8 cellular contexts compared by ENCODE assay signal in the genomic region with DNA sequence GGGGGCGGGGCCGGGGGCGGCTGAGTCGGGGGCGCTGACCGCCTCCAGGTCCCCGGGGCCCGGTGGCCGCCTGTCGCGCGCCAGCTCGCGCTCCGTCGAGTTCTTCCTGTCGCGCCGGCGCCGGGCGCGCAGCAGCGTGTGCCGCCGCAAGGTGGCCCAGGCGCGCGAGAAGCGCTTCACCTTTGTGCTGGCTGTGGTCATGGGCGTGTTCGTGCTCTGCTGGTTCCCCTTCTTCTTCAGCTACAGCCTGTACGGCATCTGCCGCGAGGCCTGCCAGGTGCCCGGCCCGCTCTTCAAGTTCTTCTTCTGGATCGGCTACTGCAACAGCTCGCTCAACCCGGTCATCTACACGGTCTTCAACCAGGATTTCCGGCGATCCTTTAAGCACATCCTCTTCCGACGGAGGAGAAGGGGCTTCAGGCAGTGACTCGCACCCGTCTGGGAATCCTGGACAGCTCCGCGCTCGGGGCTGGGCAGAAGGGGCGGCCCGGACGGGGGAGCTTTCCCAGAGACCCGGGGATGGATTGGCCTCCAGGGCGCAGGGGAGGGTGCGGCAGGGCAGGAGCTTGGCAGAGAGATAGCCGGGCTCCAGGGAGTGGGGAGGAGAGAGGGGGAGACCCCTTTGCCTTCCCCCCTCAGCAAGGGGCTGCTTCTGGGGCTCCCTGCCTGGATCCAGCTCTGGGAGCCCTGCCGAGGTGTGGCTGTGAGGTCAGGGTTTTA. TPM values are rescaled to one million over a fixed set of nuclear protein-coding genes. Genes with fewer than 3 reads are reported as not detected.
DNase-seq lines count a peak whose midpoint lies in the region; ATAC-seq, FAIRE-seq and TF ChIP-seq lines count a peak whose summit lies in the region.

No MANE protein-coding gene starts in this region.

- no peak overlapping the region for H3K27ac Mint-ChIP-seq in astrocyte (ENCODE audit: unreplicated experiment)

- TF ChIP-seq POLR2A in sigmoid colon (IDR thresholded peaks at IDR 0.05) = no peak
- no peak for TF ChIP-seq POLR2A in gastrocnemius medialis (IDR thresholded peaks at IDR 0.05)

- H3K36me3 Mint-ChIP-seq in astrocyte (ENCODE audit: low read depth, unreplicated experiment) = no peaks in the 10 kb centered on the region

- H3K27me3 Mint-ChIP-seq in astrocyte (ENCODE audit: low read depth, unreplicated experiment) = peaks cover 40% of the 10 kb centered on the region

- H3K4me2 ChIP-seq in astrocyte (ENCODE audit: low read length) = no peak overlapping the region

- in situ Hi-C loops in gastrocnemius medialis (cut with MboI; ENCODE audit: low sequenced_read_pairs in 4 of 4) = no loop called here

- H3K4me3 Mint-ChIP-seq in astrocyte (ENCODE audit: unreplicated experiment) = peak overlapping the region; percentile 84

- H3K9ac ChIP-seq in astrocyte (ENCODE audit: low read length) (no peak overlapping the region), liver (ENCODE audit: low read depth in 1 of 2, low read length in 2 of 2) (no peak overlapping the region)

- no peak for FAIRE-seq in astrocyte (lab: Jason Lieb, UNC)

- H2AFZ ChIP-seq in astrocyte (ENCODE audit: low read depth, low read length) = no peak overlapping the region

- DNase-seq in BE2C (peak; percentile 73), GM20000 (ENCODE audit: low spot score) (no peak), astrocyte (ENCODE audit: low read depth) (no peak), sigmoid colon (no peak), gastrocnemius medialis (no peak)

- H3K36me3 ChIP-seq in BE2C (no peaks in the 10 kb centered on the region), astrocyte (ENCODE audit: insufficient read depth, low read length) (no peaks in the 10 kb centered on the region), liver (ENCODE audit: control insufficient read depth in 4 of 4, insufficient read depth in 3 of 4, low read depth in 1 of 4, low read length in 3 of 4) (no peaks in the 10 kb centered on the region), sigmoid colon (no peaks in the 10 kb centered on the region), gastrocnemius medialis (no peaks in the 10 kb centered on the region)

- H3K27me3 ChIP-seq in BE2C (no peaks in the 10 kb centered on the region), astrocyte (ENCODE audit: insufficient read depth, low read length) (peaks cover 23% of the 10 kb centered on the region), liver (ENCODE audit: control insufficient read depth in 4 of 4, insufficient read depth in 4 of 4, low read length in 3 of 4) (peaks cover 0 to 7% (median 4%) of the 10 kb centered on the region in 4 donors), sigmoid colon (peaks cover 25 to 75% (median 54%) of the 10 kb centered on the region in 3 donors), gastrocnemius medialis (peaks cover 46 to 51% (median 51%) of the 10 kb centered on the region in 3 donors)

- H3K27ac ChIP-seq in astrocyte (ENCODE audit: low read depth, low read length) (no peak overlapping the region), liver (ENCODE audit: low read depth in 1 of 2, low read length in 2 of 2) (no peak overlapping the region), sigmoid colon (no peak overlapping the region), gastrocnemius medialis (no peak overlapping the region)

- TF ChIP-seq CTCF in BE2C (IDR thresholded peaks at IDR 0.05; ENCODE audit: low read depth, low read length) (peak; percentile 51), GM20000 (IDR thresholded peaks at IDR 0.05; ENCODE audit: extremely low read depth, missing control alignments) (peak; percentile 17), astrocyte (IDR thresholded peaks at IDR 0.05; ENCODE audit: insufficient read depth, low read depth, low read length) (no peak), liver (IDR thresholded peaks at IDR 0.05; ENCODE audit: low read depth, low read length, missing input control) (peak; percentile 43), sigmoid colon (IDR thresholded peaks at IDR 0.05) (no peak), gastrocnemius medialis (IDR thresholded peaks at IDR 0.05 in 4 of 5, conservative IDR thresholded peaks at IDR 0.05 in 1 of 5) (no peak)

- intact Hi-C loops in sigmoid colon (cut with DNase I) (no loop called here), gastrocnemius medialis (cut with DNase I; ENCODE audit: low total_unique reads) (no loop called here)

- H4K20me1 ChIP-seq in astrocyte (ENCODE audit: insufficient read depth, low read length) = no peaks in the 10 kb centered on the region

- peaks cover 2% of the 10 kb centered on the region for H3K9me3 Mint-ChIP-seq in astrocyte (ENCODE audit: unreplicated experiment)

- no peak for TF ChIP-seq EP300 in sigmoid colon (IDR thresholded peaks at IDR 0.05)

- 16% methylated on average over 58 of the region's 58 CpGs for WGBS in liver
- 14 to 18% methylated on average over 58 of the region's 58 CpGs for WGBS in sigmoid colon, 2 donors

- ATAC-seq in GM19324 (IDR thresholded peaks at IDR 0.05; ENCODE audit: low FRiP score, unreplicated experiment) (no peak), GM19452 (IDR thresholded peaks at IDR 0.05; ENCODE audit: unreplicated experiment) (no peak), gastrocnemius medialis (no peak)

- peak overlapping the region; percentile 48 for H3K4me3 ChIP-seq in BE2C (ENCODE audit: low read depth, low read length)
- H3K4me3 ChIP-seq in astrocyte (ENCODE audit: insufficient read depth, low read depth, low read length) = no peak overlapping the region
- H3K4me3 ChIP-seq in liver (ENCODE audit: low read depth in 1 of 3, low read length in 3 of 3) = no peak overlapping the region
- no peak overlapping the region for H3K4me3 ChIP-seq in sigmoid colon
- H3K4me3 ChIP-seq in gastrocnemius medialis = no peak overlapping the region

- peaks cover 1% of the 10 kb centered on the region for H3K4me1 Mint-ChIP-seq in astrocyte (ENCODE audit: low read depth, unreplicated experiment)

- H3K79me2 ChIP-seq in astrocyte (ENCODE audit: insufficient read depth, low read length) = no peaks in the 10 kb centered on the region

- H3K9me3 ChIP-seq in BE2C (no peaks in the 10 kb centered on the region), astrocyte (ENCODE audit: insufficient read depth, low read depth, low read length) (peaks cover 5% of the 10 kb centered on the region), liver (ENCODE audit: control insufficient read depth in 4 of 4, low read length in 3 of 4) (no peaks in the 10 kb centered on the region), sigmoid colon (no peaks in the 10 kb centered on the region), gastrocnemius medialis (no peaks in the 10 kb centered on the region)

- peaks cover 36% of the 10 kb centered on the region for H3K4me1 ChIP-seq in BE2C
- no peaks in the 10 kb centered on the region for H3K4me1 ChIP-seq in astrocyte (ENCODE audit: insufficient read depth, low read length)
- peaks cover 6 to 15% (median 9%) of the 10 kb centered on the region in 4 donors for H3K4me1 ChIP-seq in liver (ENCODE audit: control insufficient read depth in 4 of 4, insufficient read depth in 4 of 4, low read length in 3 of 4)
- H3K4me1 ChIP-seq in sigmoid colon = peaks cover 0 to 15% (median 13%) of the 10 kb centered on the region in 4 donors
- peaks cover 0 to 3% of the 10 kb centered on the region in 2 donors for H3K4me1 ChIP-seq in gastrocnemius medialis

- TF ChIP-seq RAD21 in liver (IDR thresholded peaks at IDR 0.05) = peak in 1 of 2 donors; percentile 44

TF ChIP-seq in liver, 16 proteins besides CTCF, POLR2A, EP300 and RAD21:
- TF ChIP-seq, protein P1, sequence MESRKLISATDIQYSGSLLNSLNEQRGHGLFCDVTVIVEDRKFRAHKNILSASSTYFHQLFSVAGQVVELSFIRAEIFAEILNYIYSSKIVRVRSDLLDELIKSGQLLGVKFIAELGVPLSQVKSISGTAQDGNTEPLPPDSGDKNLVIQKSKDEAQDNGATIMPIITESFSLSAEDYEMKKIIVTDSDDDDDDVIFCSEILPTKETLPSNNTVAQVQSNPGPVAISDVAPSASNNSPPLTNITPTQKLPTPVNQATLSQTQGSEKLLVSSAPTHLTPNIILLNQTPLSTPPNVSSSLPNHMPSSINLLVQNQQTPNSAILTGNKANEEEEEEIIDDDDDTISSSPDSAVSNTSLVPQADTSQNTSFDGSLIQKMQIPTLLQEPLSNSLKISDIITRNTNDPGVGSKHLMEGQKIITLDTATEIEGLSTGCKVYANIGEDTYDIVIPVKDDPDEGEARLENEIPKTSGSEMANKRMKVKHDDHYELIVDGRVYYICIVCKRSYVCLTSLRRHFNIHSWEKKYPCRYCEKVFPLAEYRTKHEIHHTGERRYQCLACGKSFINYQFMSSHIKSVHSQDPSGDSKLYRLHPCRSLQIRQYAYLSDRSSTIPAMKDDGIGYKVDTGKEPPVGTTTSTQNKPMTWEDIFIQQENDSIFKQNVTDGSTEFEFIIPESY (IDR thresholded peaks at IDR 0.05) = no peak
- no peak for TF ChIP-seq GABPA (IDR thresholded peaks at IDR 0.05 in 1 of 2, conservative IDR thresholded peaks at IDR 0.05 in 1 of 2)
- no peak for TF ChIP-seq RXRA (IDR thresholded peaks at IDR 0.05)

RNA-seq across cellular contexts. Expression of a gene that starts 1.5 kb away (rescaled TPM):
- polyA plus RNA-seq in BE2C (2012; ENCODE audit: insufficient read depth, insufficient read length, low read depth) = 44.5 TPM
- total RNA-seq in astrocyte = 3.2 and 4.2 TPM in 2 replicates
- 1 to 10 TPM in 1 of 2 donors, under 1 TPM in 1; 0.19 to 1.1 TPM for total RNA-seq in liver
- polyA plus RNA-seq in liver = under 1 TPM in 1 of 2 donors, not detected in 1; 0.28 TPM
- 1 to 10 TPM in 2 of 4 donors, under 1 TPM in 2; 0.33 to 5.2 (median 1.2) TPM for total RNA-seq in sigmoid colon
- polyA plus RNA-seq in sigmoid colon = 1 to 10 TPM in 1 of 3 donors, not detected in 2; 1.2 TPM
- total RNA-seq in gastrocnemius medialis = 1 to 10 TPM; 2.5 to 7.9 (median 4.8) TPM

Comparison
In these comparisons a context has a peak if more than half of its experiments do, and no peak if none do; other contexts are left out.
1. CTCF ChIP-seq: peak in BE2C (single experiment), GM20000 (single experiment) and liver (single experiment); none in astrocyte (single experiment), sigmoid colon (0 of 4) and gastrocnemius medialis (0 of 5).